In the genomic region with DNA sequence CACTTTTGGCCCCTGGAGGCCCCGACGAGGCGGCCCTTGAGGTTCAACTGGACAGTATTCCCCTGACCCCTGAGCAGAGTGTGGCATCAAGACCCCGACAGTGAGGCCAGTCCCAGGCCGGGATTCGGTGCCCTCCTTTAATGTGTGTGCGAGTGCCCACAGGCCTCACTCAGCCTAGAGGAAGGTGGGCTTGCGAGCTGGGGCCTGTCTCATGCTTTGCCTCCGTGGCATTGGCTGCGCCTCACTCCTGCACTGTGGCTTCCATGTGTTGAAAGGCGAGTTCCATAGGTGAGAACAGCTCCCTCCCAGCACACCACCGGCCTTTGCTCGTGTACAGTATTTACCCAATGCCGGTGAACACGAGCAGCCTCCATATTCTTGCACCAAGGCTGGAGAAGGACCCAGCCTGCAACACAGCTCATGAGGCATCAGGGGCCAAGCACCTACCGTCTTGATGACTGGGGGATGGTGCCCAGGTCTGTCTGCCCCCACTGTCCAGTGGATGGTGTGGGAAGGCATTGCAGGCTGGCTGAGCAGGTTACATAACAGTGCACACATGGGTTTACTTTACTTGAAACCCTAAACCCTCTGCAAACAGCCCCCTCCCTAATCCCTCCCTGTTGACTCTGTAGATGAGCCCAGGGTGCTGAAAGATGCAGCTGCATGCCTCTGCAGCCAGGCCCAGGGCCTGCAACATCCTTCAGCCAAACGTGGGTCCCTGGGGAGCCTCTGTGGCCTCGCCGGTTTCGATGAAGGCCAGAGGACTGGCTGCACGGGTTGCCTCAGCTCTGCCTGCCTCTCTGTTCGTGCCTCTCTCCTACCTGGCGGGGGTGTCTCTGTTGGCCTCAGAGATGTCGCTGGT, we compare ENCODE assay signal across 10 cellular contexts.
DNase-seq lines count a peak whose midpoint lies in the region; ATAC-seq and TF ChIP-seq lines count a peak whose summit lies in the region.
"Had no signal": no experiment of that assay in that cellular context is flagged by ENCODE, and none has a peak within 500 bp of the region (broad histone marks: within the 10 kb centered on the region; RNA-seq: fewer than 3 reads in every experiment).

No MANE protein-coding gene starts in this region.

- DNase-seq in SJCRH30 = peak; percentile 95 to 96
- DNase-seq in memory B cell (ENCODE audit: low spot score in 2 of 2) = no peak
- DNase-seq in ACHN = no peak
- no peak for DNase-seq in stimulated activated CD4-positive, alpha-beta T cell treated with anti-CD3 and anti-CD28 coated beads, Interleukin-4, amount 100 ng/mL, for 4 hours
- DNase-seq in NCI-H1930 (lab: John Stamatoyannopoulos, UW) = no peak
- DNase-seq: NCI-H2227 treated with DMSO at 0.1 percent for 48 hours had no signal

- no peak overlapping the region for H3K4me3 ChIP-seq in SJCRH30

- in situ Hi-C loops in ACHN (cut with HindIII; ENCODE audit: low pct_ligation_motif_present, low pct_unique_long_range_greater_than_20kb, low sequenced_read_pairs) = no loop called here

- ATAC-seq in GM19351 (IDR thresholded peaks at IDR 0.05; ENCODE audit: unreplicated experiment) (peak; percentile 78), memory B cell (ENCODE audit: low read depth) (peak; percentile 31), GM19324 (IDR thresholded peaks at IDR 0.05; ENCODE audit: low FRiP score, unreplicated experiment) (no peak)
- ATAC-seq: left colon had no signal

- H3K27me3 Mint-ChIP-seq in memory B cell = peaks cover 9% of the 10 kb centered on the region

- H3K27ac Mint-ChIP-seq in memory B cell = no peak overlapping the region

- H3K4me1 Mint-ChIP-seq in memory B cell = peaks cover 16% of the 10 kb centered on the region

- no peaks in the 10 kb centered on the region for H3K36me3 Mint-ChIP-seq in memory B cell

- H3K9me3 ChIP-seq in SJCRH30 (replicated peaks) = peaks cover 4% of the 10 kb centered on the region; the same call in 1 of the 2 replicates

- peaks cover 10% of the 10 kb centered on the region; the same call in 1 of the 2 replicates for H3K27me3 ChIP-seq in SJCRH30

- no peak overlapping the region for H3K4me3 Mint-ChIP-seq in memory B cell

- peaks cover 29% of the 10 kb centered on the region for H3K4me1 ChIP-seq in SJCRH30

- no peaks in the 10 kb centered on the region for H3K36me3 ChIP-seq in SJCRH30

- H3K27ac ChIP-seq in C4-2B = peak overlapping the region; percentile 56
- H3K27ac ChIP-seq in SJCRH30 = no peak overlapping the region

- no peak; the same call in 1 of the 2 replicates for TF ChIP-seq CTCF in C4-2B (conservative IDR thresholded peaks at IDR 0.05)

- H3K9me3 Mint-ChIP-seq in memory B cell = no peaks in the 10 kb centered on the region

Comparison
In these comparisons a context has a peak if more than half of its experiments do, and no peak if none do; other contexts are left out.
1. DNase-seq: peak in SJCRH30 (2 of 2); none in memory B cell (0 of 2), ACHN (single experiment), stimulated activated CD4-positive, alpha-beta T cell treated with anti-CD3 and anti-CD28 coated beads, Interleukin-4, amount 100 ng/mL, for 4 hours (0 of 2) and NCI-H1930 (0 of 2).